In genomic region chr17:75881678-75882454, GRCh38 we compare ENCODE assay signal across 11 cellular contexts.
"Had no signal": no experiment of that assay in that cellular context is flagged by ENCODE, and none has a peak within 500 bp of the region (broad histone marks: within the 10 kb centered on the region; RNA-seq: fewer than 3 reads in every experiment).

No MANE protein-coding gene starts in this region.

- H3K27ac Mint-ChIP-seq: T-helper 1 cell treated with Interleukin-12 subunit alpha and Interleukin-12 subunit beta and Interleukin-4 antibody, amounts not matched to agents 30 μg/mL and 1 μg/mL, for 36 hours had no signal

- DNase-seq: activated CD8-positive, alpha-beta memory T cell treated with anti-CD3 and anti-CD28 coated beads, Interleukin-2, amount 50 U/mL, for 48 hours; effector CD8-positive, alpha-beta T cell; hippocampal formation; retina; stimulated activated CD4-positive, alpha-beta T cell treated with anti-CD3 and anti-CD28 coated beads, Interleukin-15, amount 100 ng/mL, for 24 hours; stimulated activated CD4-positive, alpha-beta T cell treated with anti-CD3 and anti-CD28 coated beads, Interleukin-4, amount 100 ng/mL, for 24 hours; stomach had no signal

- H3K4me3 Mint-ChIP-seq: neural crest cell; T-helper 1 cell treated with Interleukin-12 subunit alpha and Interleukin-12 subunit beta and Interleukin-4 antibody, amounts not matched to agents 30 μg/mL and 1 μg/mL, for 36 hours had no signal

- H3K9me3 ChIP-seq: stomach, thoracic aorta had no signal

- H3K9me3 Mint-ChIP-seq: neural crest cell; T-helper 1 cell treated with Interleukin-12 subunit alpha and Interleukin-12 subunit beta and Interleukin-4 antibody, amounts not matched to agents 30 μg/mL and 1 μg/mL, for 36 hours had no signal

- H3K27ac ChIP-seq: stomach, thoracic aorta had no signal

- H3K4me3 ChIP-seq: coronary artery, stomach, thoracic aorta had no signal

- H3K36me3 ChIP-seq: stomach, thoracic aorta had no signal
